Comparison of ENCODE assay signal across 1 cellular context in genomic region chr2:63009490-63009889, GRCh38.
TF ChIP-seq lines count a peak whose summit lies in the region.

No MANE protein-coding gene starts in this region.

TF ChIP-seq in HepG2, 621 proteins besides CTCF, POLR2A, EP300 and RAD21 (continued from another document and continues in another):
- TF ChIP-seq USF2 (IDR thresholded peaks at IDR 0.05; ENCODE audit: low read depth, low read length) (no peak), USF2 (CRISPR knock-in tag; IDR thresholded peaks at IDR 0.05; ENCODE audit: borderline replicate concordance) (no peak), ARID5B (CRISPR knock-in tag; IDR thresholded peaks at IDR 0.05) (peak; percentile 28; the same call in 1 of the 2 replicates), ZNF329 (CRISPR knock-in tag; IDR thresholded peaks at IDR 0.05; ENCODE audit: low read depth) (no peak), RNF2 (conservative IDR thresholded peaks at IDR 0.05; ENCODE audit: low read depth) (no peak), NFYB (CRISPR knock-in tag; IDR thresholded peaks at IDR 0.05) (no peak), ZGPAT (CRISPR knock-in tag; IDR thresholded peaks at IDR 0.05) (no peak), XBP1 (CRISPR knock-in tag; IDR thresholded peaks at IDR 0.05) (no peak), ZSCAN20 (CRISPR knock-in tag; IDR thresholded peaks at IDR 0.05; ENCODE audit: borderline replicate concordance) (no peak), GLMP (CRISPR knock-in tag; IDR thresholded peaks at IDR 0.05; ENCODE audit: borderline replicate concordance) (no peak), THAP7 (CRISPR knock-in tag; IDR thresholded peaks at IDR 0.05) (no peak), PCBP1 (IDR thresholded peaks at IDR 0.05; ENCODE audit: borderline replicate concordance, low read depth, low read length) (no peak), TMF1 (CRISPR knock-in tag; IDR thresholded peaks at IDR 0.05; ENCODE audit: low read depth) (no peak), SUZ12 (IDR thresholded peaks at IDR 0.05; ENCODE audit: low read depth, low read length) (no peak), DPF2 (CRISPR knock-in tag; IDR thresholded peaks at IDR 0.05; ENCODE audit: borderline replicate concordance, low read depth) (no peak), HNF4A (CRISPR knock-in tag; IDR thresholded peaks at IDR 0.05) (peak; percentile 65), ZNF780A (CRISPR knock-in tag; IDR thresholded peaks at IDR 0.05) (no peak), ERF (CRISPR knock-in tag; IDR thresholded peaks at IDR 0.05) (no peak), GABPA (IDR thresholded peaks at IDR 0.05; ENCODE audit: low read depth, low read length) (no peak), GABPA (CRISPR knock-in tag; IDR thresholded peaks at IDR 0.05; ENCODE audit: low read depth) (no peak), CSRNP1 (CRISPR knock-in tag; IDR thresholded peaks at IDR 0.05) (no peak), RCOR2 (CRISPR knock-in tag; IDR thresholded peaks at IDR 0.05) (no peak), FOXM1 (CRISPR knock-in tag; IDR thresholded peaks at IDR 0.05) (no peak), TARDBP (CRISPR knock-in tag; IDR thresholded peaks at IDR 0.05) (0 out of 2 replicates have a peak, but pooled peaks have one; percentile 27), ZNF430 (CRISPR knock-in tag; IDR thresholded peaks at IDR 0.05) (no peak), ARHGAP35 (CRISPR knock-in tag; IDR thresholded peaks at IDR 0.05; ENCODE audit: borderline replicate concordance) (no peak), REST (IDR thresholded peaks at IDR 0.05; ENCODE audit: borderline replicate concordance in 1 of 2, low read depth in 1 of 2, low read length in 2 of 2) (no peak), ZNF205 (CRISPR knock-in tag; IDR thresholded peaks at IDR 0.05) (no peak), GZF1 (CRISPR knock-in tag; IDR thresholded peaks at IDR 0.05) (no peak), ZNF251 (CRISPR knock-in tag; IDR thresholded peaks at IDR 0.05) (no peak), RFX3 (CRISPR knock-in tag; IDR thresholded peaks at IDR 0.05) (no peak), ZNF407 (CRISPR knock-in tag; IDR thresholded peaks at IDR 0.05; ENCODE audit: not compliant biosample characterization) (no peak), TOPORS (CRISPR knock-in tag; IDR thresholded peaks at IDR 0.05) (no peak)
